ENCODE assay signal across 8 cellular contexts in the genomic region with DNA sequence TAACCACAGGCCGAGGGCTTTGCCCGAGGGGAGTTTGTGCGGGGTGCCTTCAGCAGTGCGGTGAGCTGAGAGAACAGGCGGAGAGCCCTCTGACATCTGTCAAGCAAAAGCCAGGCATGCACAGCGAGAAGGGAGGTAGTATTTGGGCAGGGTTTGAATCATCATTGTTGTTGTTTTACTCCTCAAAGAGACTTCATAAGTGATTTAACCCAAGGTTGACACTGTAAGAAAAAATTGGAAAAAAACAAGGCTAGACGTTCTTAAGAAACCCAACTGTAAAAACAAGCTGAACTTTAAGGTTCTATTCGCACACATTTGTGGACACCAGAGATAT. TPM values are rescaled to one million over a fixed set of nuclear protein-coding genes. Genes with fewer than 3 reads are reported as not detected.
DNase-seq lines count a peak whose midpoint lies in the region; ATAC-seq, FAIRE-seq and TF ChIP-seq lines count a peak whose summit lies in the region.
"Had no signal": no experiment of that assay in that cellular context is flagged by ENCODE, and none has a peak within 500 bp of the region (broad histone marks: within the 10 kb centered on the region; RNA-seq: fewer than 3 reads in every experiment).

No MANE protein-coding gene starts in this region.

- no peaks in the 10 kb centered on the region for H3K9me3 ChIP-seq in OCI-LY7 (ENCODE audit: low read length)

- no peak for ATAC-seq in GM18907 (IDR thresholded peaks at IDR 0.05; ENCODE audit: unreplicated experiment)

- H3K79me2 ChIP-seq in OCI-LY7 (ENCODE audit: insufficient read depth, low read depth, low read length) = no peaks in the 10 kb centered on the region

- peak overlapping the region; percentile 78 for H3K4me3 ChIP-seq in OCI-LY7 (ENCODE audit: low read depth, low read length, poor library complexity, severe bottlenecking)
- H3K4me3 ChIP-seq in fibroblast of pulmonary artery (replicated peaks; ENCODE audit: low read depth, low read length) = peak overlapping the region; percentile 65
- peak overlapping the region; percentile 68 for H3K4me3 ChIP-seq in skeletal muscle cell (ENCODE audit: low read depth, low read length)

- H3K4me1 ChIP-seq in OCI-LY7 (ENCODE audit: insufficient read depth, low read length, poor library complexity, severe bottlenecking) = peaks cover 13% of the 10 kb centered on the region

- no peaks in the 10 kb centered on the region for H4K20me1 ChIP-seq in OCI-LY7 (ENCODE audit: insufficient read depth, low read length)

- peak overlapping the region; percentile 87 for H3K4me2 ChIP-seq in OCI-LY7 (ENCODE audit: low read length)

- no peaks in the 10 kb centered on the region for H3K9me2 ChIP-seq in OCI-LY7 (ENCODE audit: insufficient read depth, low read length)

- H3K36me3 ChIP-seq in OCI-LY7 (ENCODE audit: insufficient read depth, low read length) = peaks cover 24% of the 10 kb centered on the region

- FAIRE-seq in GM12891 (lab: Jason Lieb, UNC) = peak; percentile 54

- no peak for TF ChIP-seq CTCF in OCI-LY7 (conservative IDR thresholded peaks at IDR 0.05; ENCODE audit: low read length)
- no peak for TF ChIP-seq CTCF in fibroblast of pulmonary artery (IDR thresholded peaks at IDR 0.05; ENCODE audit: low read length, missing control alignments)

- BruUV-seq in OCI-LY7 (replicated peaks; lab: Mats Ljungman, UMichigan) = no TSS peak

- peak overlapping the region; percentile 80 for H2AFZ ChIP-seq in OCI-LY7 (ENCODE audit: low read length)

- no peak overlapping the region for H3K27ac ChIP-seq in OCI-LY7 (ENCODE audit: low read depth, low read length, poor library complexity, severe bottlenecking)

- intact Hi-C loops in OCI-LY7 (cut with micrococcal nuclease; ENCODE audit: unreplicated experiment) = loop anchor here (10.0 kb wide), 1 partner anchor 179 kb away; no protein-coding TSS in a partner anchor

- DNase-seq in GM12891 (ENCODE audit: insufficient read length, low spot score) (no peak), OCI-LY7 (ENCODE audit: low spot score) (no peak), fibroblast of pulmonary artery (ENCODE audit: low read depth) (no peak), skeletal muscle cell (ENCODE audit: low read depth) (no peak), AG08396 (ENCODE audit: low spot score) (no peak), dedifferentiated amniotic fluid mesenchymal stem cell (ENCODE audit: extremely low spot score) (no peak)
- DNase-seq: amniotic stem cell had no signal

- CTCF ChIA-PET in OCI-LY7 (lab: Charles Lee; ENCODE audit: unreplicated experiment) = no interaction called here

- TF ChIP-seq POLR2A in GM12891 (IDR thresholded peaks at IDR 0.05; ENCODE audit: low read depth, low read length) = no peak

- POLR2A ChIA-PET in OCI-LY7 (lab: Charles Lee) = interaction anchor here (0.6 to 1.6 kb wide), 6 partner anchors 10 to 65 kb away, joined by 3 to 5 read pairs (median 4); no protein-coding TSS in a partner anchor

TF ChIP-seq in GM12891, 5 proteins besides CTCF, POLR2A, EP300 and RAD21:
- TF ChIP-seq TAF1 (IDR thresholded peaks at IDR 0.05; ENCODE audit: low read depth, low read length) (no peak), PAX5 (IDR thresholded peaks at IDR 0.05; ENCODE audit: insufficient read depth, low read length, severe bottlenecking) (no peak), POU2F2 (IDR thresholded peaks at IDR 0.05; ENCODE audit: low read depth, low read length) (no peak), POLR2AphosphoS5 (IDR thresholded peaks at IDR 0.05; ENCODE audit: low read depth, low read length) (no peak), SPI1 (IDR thresholded peaks at IDR 0.05; ENCODE audit: low read depth, low read length) (no peak)

RNA-seq across cellular contexts. Expression of a gene that starts 1.3 kb away (rescaled TPM):
- polyA plus RNA-seq in GM12891 (2012; ENCODE audit: low read depth, missing spikeins) = 4.0 TPM
- total RNA-seq in OCI-LY7 (2014; rRNA removed; shearing (Covaris generic)) = 12.0 and 20.4 TPM in 2 replicates
- 13.6 and 14.6 TPM in 2 replicates for total RNA-seq in OCI-LY7 (2022)

RNA-seq across cellular contexts. Expression of a gene that starts 59.0 kb away (rescaled TPM):
- polyA plus RNA-seq in GM12891 (2012; ENCODE audit: low read depth, missing spikeins) = 24.7 TPM
- 83.9 and 99.2 TPM in 2 replicates for total RNA-seq in OCI-LY7 (2014; rRNA removed; shearing (Covaris generic))
- 87.9 and 95.0 TPM in 2 replicates for total RNA-seq in OCI-LY7 (2022)

RNA-seq across cellular contexts. Expression of a gene that starts 59.2 kb away (rescaled TPM):
- 14.3 TPM for polyA plus RNA-seq in GM12891 (2012; ENCODE audit: low read depth, missing spikeins)
- 21.0 and 22.0 TPM in 2 replicates for total RNA-seq in OCI-LY7 (2014; rRNA removed; shearing (Covaris generic))
- total RNA-seq in OCI-LY7 (2022) = 53.6 and 66.1 TPM in 2 replicates
